ENCODE assay signal across 19 cellular contexts in the genomic region with DNA sequence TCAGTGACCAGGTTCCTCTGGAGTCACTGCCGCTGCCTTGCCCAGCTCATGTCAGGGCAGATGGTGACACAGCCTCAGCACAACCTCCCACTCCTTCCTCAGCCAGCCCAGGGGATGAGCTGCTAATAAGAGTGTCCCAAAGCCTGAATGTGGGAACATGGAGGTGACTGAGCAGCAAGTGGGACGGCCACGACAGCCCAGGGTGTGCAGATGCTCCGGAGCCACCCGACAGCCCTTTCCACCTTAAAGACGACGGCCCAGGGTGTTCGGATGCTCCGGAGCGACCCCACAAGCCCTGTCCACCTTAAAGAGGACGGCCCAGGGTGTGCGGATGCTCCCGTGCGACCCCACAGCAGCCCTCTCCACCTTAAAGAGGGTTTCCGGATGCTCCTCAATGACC.
A peak's percentile ranks its signal among the peaks of the same experiment; 100 is the strongest.
DNase-seq lines count a peak whose midpoint lies in the region; ATAC-seq, FAIRE-seq and TF ChIP-seq lines count a peak whose summit lies in the region.
"Had no signal": no experiment of that assay in that cellular context is flagged by ENCODE, and none has a peak within 500 bp of the region (broad histone marks: within the 10 kb centered on the region; RNA-seq: fewer than 3 reads in every experiment).

No MANE protein-coding gene starts in this region.

- H2AFZ ChIP-seq in HepG2 (ENCODE audit: low read length) (no peak overlapping the region), mesenchymal stem cell (ENCODE audit: low read depth, low read length) (no peak overlapping the region)

- no peak overlapping the region for H3K27ac Mint-ChIP-seq in Caco-2 (ENCODE audit: unreplicated experiment)
- H3K27ac Mint-ChIP-seq: CD14-positive monocyte had no signal

- no peak overlapping the region for H3K4me3 Mint-ChIP-seq in Caco-2 (ENCODE audit: unreplicated experiment)
- H3K4me3 Mint-ChIP-seq: CD14-positive monocyte had no signal

- peak in 1 of 3 donors; percentile 49 for DNase-seq in right lobe of liver
- DNase-seq in HepG2 (ENCODE audit: low spot score) = no peak
- no peak for DNase-seq in mesenchymal stem cell
- DNase-seq in posterior vena cava (ENCODE audit: low spot score) = peak; percentile 77
- no peak for DNase-seq in putamen (ENCODE audit: low spot score)
- DNase-seq in SW480 (ENCODE audit: low spot score) = no peak
- DNase-seq in activated T-cell treated with anti-CD3 and anti-CD28 coated beads, Interleukin-2, amount 50 U/mL, for 1 hour = no peak
- no peak for DNase-seq in Caco-2
- DNase-seq: DMS53, HCEC 1CT, NCI-H1048, NCI-H1694 treated with DMSO at 0.1 percent for 48 hours, NCI-H446 had no signal

- H3K4me1 ChIP-seq in right lobe of liver = peaks cover 0 to 15% (median 9%) of the 10 kb centered on the region in 4 donors
- H3K4me1 ChIP-seq in HepG2 (ENCODE audit: insufficient read depth, low read length) = no peaks in the 10 kb centered on the region
- H3K4me1 ChIP-seq in mesenchymal stem cell (ENCODE audit: control insufficient read depth, insufficient read depth, low read depth, low read length) = peaks cover 42% of the 10 kb centered on the region
- no peaks in the 10 kb centered on the region for H3K4me1 ChIP-seq in Caco-2

- H3K23ac ChIP-seq in mesenchymal stem cell (ENCODE audit: low read length in 2 of 2) = no peak overlapping the region

- H3K14ac ChIP-seq in mesenchymal stem cell (ENCODE audit: low read length in 2 of 2) = peak overlapping the region in 1 of 2 experiments; percentile 45

- peak overlapping the region; percentile 0 for H2BK120ac ChIP-seq in mesenchymal stem cell (ENCODE audit: low read depth, low read length)

- no peaks in the 10 kb centered on the region for H4K20me1 ChIP-seq in HepG2 (ENCODE audit: insufficient read depth, low read length)

- no peaks in the 10 kb centered on the region for H3K9me3 Mint-ChIP-seq in Caco-2 (ENCODE audit: unreplicated experiment)

- no peak overlapping the region for H3K9ac ChIP-seq in HepG2 (ENCODE audit: insufficient read depth, low read depth, low read length)
- H3K9ac ChIP-seq in mesenchymal stem cell (ENCODE audit: low read length) = no peak overlapping the region

- no peak for TF ChIP-seq RAD21 in HepG2 (CRISPR knock-in tag; IDR thresholded peaks at IDR 0.05)

- in situ Hi-C loops in HepG2 (cut with HindIII; ENCODE audit: extremely low pct_ligation_motif_present, low pct_unique_long_range_greater_than_20kb) = no loop called here

- intact Hi-C loops in right lobe of liver (cut with DNase I) = no loop called here
- intact Hi-C loops in HepG2 (cut with micrococcal nuclease; ENCODE audit: unreplicated experiment) = no loop called here
- intact Hi-C loops in posterior vena cava (cut with DNase I) = no loop called here
- intact Hi-C loops in Caco-2 (cut with micrococcal nuclease; ENCODE audit: unreplicated experiment) = no loop called here

- no peak overlapping the region for H3K4me2 ChIP-seq in HepG2 (ENCODE audit: low read depth, low read length)
- H3K4me2 ChIP-seq in mesenchymal stem cell (ENCODE audit: low read length, poor library complexity, severe bottlenecking) = no peak overlapping the region

- H3K27ac ChIP-seq in right lobe of liver (peak overlapping the region in 2 of 3 donors; percentile 47 to 53), HepG2 (ENCODE audit: extremely low read length, insufficient read depth, low read length) (no peak overlapping the region), mesenchymal stem cell (ENCODE audit: low read length, poor library complexity, severe bottlenecking) (no peak overlapping the region)

- POLR2A ChIA-PET in HepG2 (lab: Yijun Ruan, JAX) (no interaction called here), Caco-2 (lab: Charles Lee) (interaction anchor here (0.9 kb wide), 1 partner anchor 31 kb away, joined by 3 read pairs; no protein-coding TSS in a partner anchor)

- H3K18ac ChIP-seq in mesenchymal stem cell (ENCODE audit: low read depth in 1 of 2, low read length in 2 of 2) = peak overlapping the region; percentile 31 to 53

- no peak for TF ChIP-seq EP300 in HepG2 (IDR thresholded peaks at IDR 0.05; ENCODE audit: low read depth in 2 of 2, low read length in 2 of 2)
- no peak for TF ChIP-seq EP300 in HepG2 (CRISPR knock-in tag; IDR thresholded peaks at IDR 0.05; ENCODE audit: borderline replicate concordance)

- ATAC-seq in right lobe of liver (no peak), HepG2 (no peak)
- ATAC-seq: GM12878, K562, Panc1, Right ventricle myocardium inferior had no signal

- H3K36me3 ChIP-seq in right lobe of liver (no peaks in the 10 kb centered on the region), HepG2 (replicated peaks in 1 of 2; ENCODE audit: control insufficient read depth in 1 of 2, insufficient read depth in 2 of 2, low read length in 2 of 2) (no peaks in the 10 kb centered on the region), mesenchymal stem cell (ENCODE audit: control insufficient read depth in 1 of 2, insufficient read depth in 2 of 2, low read depth in 1 of 2, low read length in 2 of 2) (peaks cover 0 to 9% of the 10 kb centered on the region in 2 experiments), Caco-2 (ENCODE audit: control insufficient read depth, insufficient read depth, low read length) (no peaks in the 10 kb centered on the region)

- 82% methylated on average over 11 of the region's 15 CpGs for WGBS in right lobe of liver (ENCODE audit: insufficient coverage, low coverage, low lambda C conversion rate, missing lambda C conversion rate)
- 85% methylated on average over 15 of the region's 15 CpGs for WGBS in HepG2 (ENCODE audit: low lambda C conversion rate)
- whole genome bisulfite sequencing in mesenchymal stem cell = 98% methylated on average over 15 of the region's 15 CpGs

- no peak for TF ChIP-seq POLR2A in right lobe of liver (IDR thresholded peaks at IDR 0.05)
- no peak for TF ChIP-seq POLR2A in HepG2 (IDR thresholded peaks at IDR 0.05; ENCODE audit: insufficient read depth in 1 of 2, low read depth in 2 of 2, low read length in 2 of 2)

- H3K4me1 Mint-ChIP-seq in Caco-2 (ENCODE audit: low read depth, unreplicated experiment) = no peaks in the 10 kb centered on the region
- H3K4me1 Mint-ChIP-seq: CD14-positive monocyte had no signal

- TF ChIP-seq CTCF in right lobe of liver (IDR thresholded peaks at IDR 0.05) = no peak
- no peak for TF ChIP-seq CTCF in HepG2 (CRISPR knock-in tag; IDR thresholded peaks at IDR 0.05)
- TF ChIP-seq CTCF in Caco-2 (IDR thresholded peaks at IDR 0.05; ENCODE audit: insufficient read depth in 1 of 2, low read depth in 1 of 2, low read length in 1 of 2, severe bottlenecking in 1 of 2, unreplicated experiment in 1 of 2) = no peak

- CTCF ChIA-PET in HepG2 (lab: Yijun Ruan, JAX; ENCODE audit: low intra/inter-chr PET ratio, low total read pairs) = no interaction called here
- CTCF ChIA-PET in Caco-2 (lab: Charles Lee) = no interaction called here

- no peaks in the 10 kb centered on the region for H3K36me3 Mint-ChIP-seq in Caco-2 (ENCODE audit: insufficient read depth, unreplicated experiment)
- H3K36me3 Mint-ChIP-seq: CD14-positive monocyte had no signal

- H3K27me3 Mint-ChIP-seq in Caco-2 (ENCODE audit: insufficient read depth, unreplicated experiment) = no peaks in the 10 kb centered on the region

- H3K4me3 ChIP-seq in right lobe of liver (no peak overlapping the region), HepG2 (replicated peaks in 1 of 3; ENCODE audit: insufficient read depth in 1 of 3, low read depth in 2 of 3, low read length in 3 of 3) (no peak overlapping the region), mesenchymal stem cell (ENCODE audit: insufficient read depth in 1 of 2, low read depth in 1 of 2, low read length in 2 of 2) (no peak overlapping the region), Caco-2 (ENCODE audit: low read depth, low read length) (no peak overlapping the region)
- H3K4me3 ChIP-seq: GM12878, K562 had no signal

- peak overlapping the region; percentile 81 to 84 for H2BK12ac ChIP-seq in mesenchymal stem cell (ENCODE audit: low read length in 2 of 2)

- peak overlapping the region; percentile 43 for H4K8ac ChIP-seq in mesenchymal stem cell (ENCODE audit: low read length)

- H4K91ac ChIP-seq in mesenchymal stem cell (ENCODE audit: low read length) = peak overlapping the region; percentile 77

- no peaks in the 10 kb centered on the region for H3K79me2 ChIP-seq in HepG2 (ENCODE audit: insufficient read depth, low read length)

- H2AK5ac ChIP-seq in mesenchymal stem cell (ENCODE audit: low read length, severe bottlenecking) = peak overlapping the region; percentile 75

- peaks cover 46% of the 10 kb centered on the region for H3K79me1 ChIP-seq in mesenchymal stem cell (replicated peaks; ENCODE audit: low read length, poor library complexity, severe bottlenecking)

- peak overlapping the region; percentile 75 for H2BK5ac ChIP-seq in mesenchymal stem cell (ENCODE audit: low read depth, low read length, poor library complexity, severe bottlenecking)

- H3K27me3 ChIP-seq in right lobe of liver = no peaks in the 10 kb centered on the region
- no peaks in the 10 kb centered on the region for H3K27me3 ChIP-seq in HepG2 (ENCODE audit: control insufficient read depth in 1 of 2, insufficient read depth in 2 of 2, low read length in 2 of 2)
- no peaks in the 10 kb centered on the region for H3K27me3 ChIP-seq in mesenchymal stem cell (ENCODE audit: control insufficient read depth in 1 of 2, insufficient read depth in 1 of 2, low read length in 2 of 2)
- H3K27me3 ChIP-seq in Caco-2 (replicated peaks; ENCODE audit: control insufficient read depth, insufficient read depth, low read length) = no peaks in the 10 kb centered on the region

- no peak for FAIRE-seq in HepG2 (lab: Jason Lieb, UNC)
- FAIRE-seq: GM12878, GM18507, K562 had no signal

- peak overlapping the region; percentile 82 for H2BK15ac ChIP-seq in mesenchymal stem cell (ENCODE audit: low read depth, poor library complexity, severe bottlenecking)

- H3K9me3 ChIP-seq in right lobe of liver (no peaks in the 10 kb centered on the region), HepG2 (ENCODE audit: low read length) (no peaks in the 10 kb centered on the region), mesenchymal stem cell (ENCODE audit: control insufficient read depth, low read length) (no peaks in the 10 kb centered on the region), Caco-2 (no peaks in the 10 kb centered on the region)

- H3K4ac ChIP-seq in mesenchymal stem cell (ENCODE audit: low read depth in 1 of 2, low read length in 2 of 2) = peak overlapping the region in 1 of 2 experiments; percentile 40

- BruUV-seq in HepG2 (replicated peaks; lab: Mats Ljungman, UMichigan) (no TSS peak), Caco-2 (replicated peaks; lab: Mats Ljungman, UMichigan) (no TSS peak)

Comparison
In these comparisons a context has a peak if more than half of its experiments do, and no peak if none do; other contexts are left out.
1. H3K27ac ChIP-seq: peak in right lobe of liver (2 of 3); none in HepG2 (single experiment) and mesenchymal stem cell (single experiment).